8 cellular contexts compared by ENCODE assay signal in genomic region chr11:68213555-68214172, GRCh38. TPM values are rescaled to one million over a fixed set of nuclear protein-coding genes. Genes with fewer than 3 reads are reported as not detected.
DNase-seq lines count a peak whose midpoint lies in the region; ATAC-seq and TF ChIP-seq lines count a peak whose summit lies in the region.

No MANE protein-coding gene starts in this region.

- CTCF ChIA-PET in RWPE1 (lab: Yijun Ruan, JAX): interaction anchor here (0.7 kb wide), 2 partner anchors 8 to 51 kb away, joined by 3 to 4 read pairs; no protein-coding TSS in a partner anchor

- peaks cover 41% of the 10 kb centered on the region for H3K4me1 Mint-ChIP-seq in nephron

- H3K27ac Mint-ChIP-seq in nephron: peak overlapping the region in 2 of 3 experiments; percentile 55 to 97

- H3K27ac ChIP-seq in RWPE1: peak overlapping the region; percentile 98

- H3K27me3 Mint-ChIP-seq in nephron (ENCODE audit: low read depth): peaks cover 14% of the 10 kb centered on the region

- POLR2A ChIA-PET in RWPE1 (lab: Yijun Ruan, JAX; ENCODE audit: low non-redundant PET): no interaction called here

- no peaks in the 10 kb centered on the region for H3K9me3 Mint-ChIP-seq in nephron

- in situ Hi-C loops in KBM-7 (cut with MboI; ENCODE audit: low pct_unique_long_range_greater_than_20kb, low sequenced_read_pairs): no loop called here

- H3K36me3 Mint-ChIP-seq in nephron (ENCODE audit: low read depth): no peaks in the 10 kb centered on the region

- ATAC-seq in GM21390 (IDR thresholded peaks at IDR 0.05; ENCODE audit: unreplicated experiment): peak; percentile 45

- TF ChIP-seq CTCF in RWPE1 (conservative IDR thresholded peaks at IDR 0.05; ENCODE audit: low read depth): no peak
- TF ChIP-seq CTCF in fibroblast of the aortic adventitia (IDR thresholded peaks at IDR 0.05; ENCODE audit: insufficient read depth, low read length): peak; percentile 2
- TF ChIP-seq CTCF in nephron (IDR thresholded peaks at IDR 0.05; ENCODE audit: unreplicated experiment in 3 of 3): no peak

- H3K4me3 ChIP-seq in fibroblast of the aortic adventitia (ENCODE audit: low read depth, low read length): peak overlapping the region; percentile 94

- peak; percentile 93 for DNase-seq in COR-L47 (lab: John Stamatoyannopoulos, UW)
- peak; percentile 91 for DNase-seq in KBM-7
- peak; percentile 77 for DNase-seq in RWPE1 (ENCODE audit: low spot score)
- DNase-seq in activated effector memory CD4-positive, alpha-beta T cell treated with Interleukin-2 at 50 U/mL for 16 hours: peak; percentile 79
- peak; percentile 93 for DNase-seq in fibroblast of the aortic adventitia (ENCODE audit: low read depth)
- peak; percentile 74 to 98 (median 85) for DNase-seq in stimulated activated naive CD4-positive, alpha-beta T cell (lab: John Stamatoyannopoulos, UW)

- peak overlapping the region; percentile 74 to 86 (median 81) for H3K4me3 Mint-ChIP-seq in nephron

RNA-seq across cellular contexts. Expression of gene KMT5B, which starts 0.6 kb away (rescaled TPM):
- total RNA-seq in fibroblast of the aortic adventitia (ENCODE audit: low replicate concordance): 20.1 and 43.4 TPM in 2 replicates

RNA-seq across cellular contexts. Expression of gene C11orf24, which starts 58.1 kb away (rescaled TPM):
- total RNA-seq in fibroblast of the aortic adventitia (ENCODE audit: low replicate concordance): 11.7 and 42.1 TPM in 2 replicates

Comparison
In these comparisons a context has a peak if more than half of its experiments do, and no peak if none do; other contexts are left out.
1. Peak in every context shown above with its lines: DNase-seq, ATAC-seq, H3K4me3 ChIP-seq and H3K27ac ChIP-seq.